In the genomic region with DNA sequence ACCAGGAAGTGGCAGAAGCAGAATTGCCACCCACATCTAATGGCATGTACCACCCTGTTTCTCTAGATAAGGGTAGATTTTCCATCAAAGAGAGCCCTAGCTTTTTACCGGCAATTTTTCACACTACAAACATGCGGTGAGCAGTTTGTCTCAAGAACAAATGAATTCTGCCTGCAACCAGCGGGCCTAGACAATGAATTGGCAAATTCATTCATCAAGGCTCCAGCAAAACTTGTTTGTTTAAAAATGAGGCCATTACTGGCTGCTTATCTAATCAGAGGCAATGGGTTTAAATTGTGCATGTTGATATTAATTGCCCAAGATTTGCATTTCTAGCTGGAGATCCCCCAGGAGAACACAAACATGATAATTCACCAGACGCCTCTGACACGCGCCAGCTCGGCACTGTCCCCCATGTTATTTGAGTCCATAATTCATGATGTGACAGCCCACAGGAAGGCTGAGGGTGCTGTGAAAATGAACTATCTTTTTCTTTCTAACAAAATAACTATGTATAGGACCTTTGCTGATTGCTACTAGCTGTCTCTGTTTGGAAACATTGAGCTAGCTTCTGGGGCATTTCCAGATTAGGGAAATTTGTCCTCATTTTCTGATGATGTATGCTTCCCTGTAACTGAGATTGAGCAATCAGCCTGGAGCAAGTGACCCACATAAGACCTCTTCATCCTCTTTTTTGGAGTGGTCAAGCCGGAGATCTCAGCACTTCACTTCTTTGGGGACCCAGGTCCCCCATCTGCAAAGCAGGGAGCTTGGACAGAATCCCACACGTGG, we compare ENCODE assay signal across 14 cellular contexts.
DNase-seq lines count a peak whose midpoint lies in the region; ATAC-seq lines count a peak whose summit lies in the region.
"Had no signal": no experiment of that assay in that cellular context is flagged by ENCODE, and none has a peak within 500 bp of the region (broad histone marks: within the 10 kb centered on the region; RNA-seq: fewer than 3 reads in every experiment).

No MANE protein-coding gene starts in this region.

- DNase-seq in EL (peak; percentile 51), adipocyte (ENCODE audit: low read depth) (peak; percentile 53), cardiac septum (ENCODE audit: low spot score) (peak; percentile 12), renal cortical epithelial cell (ENCODE audit: low read depth) (peak; percentile 60), mucosa of gallbladder (ENCODE audit: low spot score) (no peak), DMS 273 treated with DMSO at 0.1 percent for 48 hours (lab: John Stamatoyannopoulos, UW) (no peak)
- DNase-seq in activated CD8-positive, alpha-beta memory T cell treated with anti-CD3 and anti-CD28 coated beads for 24 hours, result no peak
- DNase-seq: activated CD4-positive, alpha-beta T cell treated with anti-CD3 and anti-CD28 coated beads, Interleukin-2, amount 50 U/mL, for 48 hours; CD4-positive, CD25-positive, alpha-beta regulatory T cell; lower lobe of right lung; pancreas; stimulated activated CD4-positive, alpha-beta T cell treated with anti-CD3 and anti-CD28 coated beads, Interleukin-1b, Interleukin-23, amount 100 ng/mL, for 48 hours had no signal

- ATAC-seq in GM18907 (IDR thresholded peaks at IDR 0.05; ENCODE audit: unreplicated experiment), result no peak
- ATAC-seq: stimulated activated memory B cell treated with anti-CD40 and anti-IgM and Interleukin-4, amounts not matched to agents 10 μg/mL and 1 μg/mL and 100 μg/mL, for 72 hours had no signal

- peak overlapping the region; percentile 3 for H3K4me3 ChIP-seq in adipocyte (ENCODE audit: low read length)
- H3K4me3 ChIP-seq: lower lobe of right lung, pancreas had no signal

- H3K4me1 ChIP-seq in adipocyte (ENCODE audit: control insufficient read depth, insufficient read depth, low read length), result peaks cover 25% of the 10 kb centered on the region

- peak overlapping the region; percentile 31 for H3K9ac ChIP-seq in adipocyte (ENCODE audit: low read length)

- H3K27me3 ChIP-seq in adipocyte (replicated peaks; ENCODE audit: control insufficient read depth, insufficient read depth, low read length), result peaks cover 18% of the 10 kb centered on the region
- H3K27me3 ChIP-seq: pancreas had no signal

- intact Hi-C loops in cardiac septum (cut with DNase I), result no loop called here

- no peaks in the 10 kb centered on the region for H3K36me3 ChIP-seq in adipocyte (ENCODE audit: control insufficient read depth, insufficient read depth, low read length, severe bottlenecking)
- H3K36me3 ChIP-seq: lower lobe of right lung, pancreas had no signal

- no peaks in the 10 kb centered on the region for H3K9me3 ChIP-seq in adipocyte (ENCODE audit: control insufficient read depth, low read length)
- H3K9me3 ChIP-seq: lower lobe of right lung, pancreas had no signal

Comparison
In these comparisons a context has a peak if more than half of its experiments do, and no peak if none do; other contexts are left out.
1. DNase-seq: peak in EL (single experiment), adipocyte (single experiment), cardiac septum (single experiment) and renal cortical epithelial cell (single experiment); none in activated CD8-positive, alpha-beta memory T cell treated with anti-CD3 and anti-CD28 coated beads for 24 hours (single experiment), mucosa of gallbladder (single experiment) and DMS 273 treated with DMSO at 0.1 percent for 48 hours (single experiment).